Comparison of ENCODE assay signal across 11 cellular contexts in genomic region chr22:50268655-50269113, GRCh38. TPM values are rescaled to one million over a fixed set of nuclear protein-coding genes. Genes with fewer than 3 reads are reported as not detected.
DNase-seq lines count a peak whose midpoint lies in the region; ATAC-seq and TF ChIP-seq lines count a peak whose summit lies in the region.
"Had no signal": no experiment of that assay in that cellular context is flagged by ENCODE, and none has a peak within 500 bp of the region (broad histone marks: within the 10 kb centered on the region; RNA-seq: fewer than 3 reads in every experiment).

No MANE protein-coding gene starts in this region.

- peaks cover 8 to 22% (median 22%) of the 10 kb centered on the region in 3 donors for H3K4me1 Mint-ChIP-seq in naive B cell

- H3K27ac ChIP-seq in lower lobe of right lung (no peak overlapping the region), osteoblast (ENCODE audit: low read depth, low read length) (no peak overlapping the region)
- H3K27ac ChIP-seq: thoracic aorta had no signal

- H3K4me3 ChIP-seq in lower lobe of right lung: no peak overlapping the region
- no peak overlapping the region for H3K4me3 ChIP-seq in osteoblast (ENCODE audit: insufficient read depth, low read length)

- H3K36me3 ChIP-seq in lower lobe of right lung: peaks cover 6% of the 10 kb centered on the region
- peaks cover 5% of the 10 kb centered on the region for H3K36me3 ChIP-seq in osteoblast (ENCODE audit: insufficient read depth, low read length)
- H3K36me3 ChIP-seq: thoracic aorta had no signal

- no peaks in the 10 kb centered on the region for H3K79me2 ChIP-seq in osteoblast (ENCODE audit: insufficient read depth, low read length)

- intact Hi-C loops in lower lobe of right lung (cut with DNase I): no loop called here

- H3K27me3 Mint-ChIP-seq in naive B cell: peaks cover 0 to 30% (median 1%) of the 10 kb centered on the region in 3 donors
- H3K27me3 Mint-ChIP-seq: natural killer cell treated with Interleukin-12 subunit alpha and Interleukin-12 subunit beta and Interleukin-15 and Interleukin-18, amount 100 ng/mL, for 72 hours had no signal

- peaks cover 5% of the 10 kb centered on the region for H3K27me3 ChIP-seq in lower lobe of right lung (ENCODE audit: low read depth)
- H3K27me3 ChIP-seq in osteoblast (ENCODE audit: insufficient read depth, low read length): no peaks in the 10 kb centered on the region

- DNase-seq in DMS79 treated with DMSO at 0.1 percent for 48 hours (lab: John Stamatoyannopoulos, UW) (peak; percentile 27), DMS79 (lab: John Stamatoyannopoulos, UW) (no peak), DMS53 treated with DMSO at 0.1 percent for 48 hours (lab: John Stamatoyannopoulos, UW; ENCODE audit: unreplicated experiment) (peak; percentile 33), anterior cingulate cortex (lab: John Stamatoyannopoulos, UW) (peak in 31 of 58 donors; percentile 12 to 70 (median 38)), naive B cell (no peak), lower lobe of right lung (no peak), osteoblast (ENCODE audit: insufficient read length, low spot score, missing footprints) (no peak), NCI-H187 (lab: John Stamatoyannopoulos, UW) (no peak)
- DNase-seq: stimulated activated CD4-positive, alpha-beta T cell treated with anti-CD3 and anti-CD28 coated beads, Interleukin-2, amount 100 ng/mL, for 24 hours had no signal

- peak overlapping the region in 7 of 8 donors; percentile 30 to 86 (median 47) for H3K4me3 Mint-ChIP-seq in naive B cell

- no peak overlapping the region for H2AFZ ChIP-seq in osteoblast (ENCODE audit: low read length)

- TF ChIP-seq CTCF in lower lobe of right lung (IDR thresholded peaks at IDR 0.05) (no peak), osteoblast (IDR thresholded peaks at IDR 0.05; ENCODE audit: extremely low read depth, low read depth, low read length) (no peak)

- no peak overlapping the region for H3K4me2 ChIP-seq in osteoblast (ENCODE audit: insufficient read depth, low read length)

- H3K9me3 ChIP-seq in lower lobe of right lung (no peaks in the 10 kb centered on the region), osteoblast (ENCODE audit: low read depth, low read length) (no peaks in the 10 kb centered on the region)
- H3K9me3 ChIP-seq: thoracic aorta had no signal

- H3K4me1 ChIP-seq in lower lobe of right lung (peaks cover 45% of the 10 kb centered on the region), osteoblast (ENCODE audit: insufficient read depth, low read length) (peaks cover 11% of the 10 kb centered on the region)

- no peak for ATAC-seq in naive B cell (ENCODE audit: low read depth in 2 of 2)
- no peak for ATAC-seq in lower lobe of right lung
- ATAC-seq: natural killer cell treated with Interleukin-12 subunit alpha and Interleukin-12 subunit beta and Interleukin-15 and Interleukin-18, amount 100 ng/mL, for 72 hours had no signal

- no peaks in the 10 kb centered on the region for H3K36me3 Mint-ChIP-seq in naive B cell
- H3K36me3 Mint-ChIP-seq: natural killer cell treated with Interleukin-12 subunit alpha and Interleukin-12 subunit beta and Interleukin-15 and Interleukin-18, amount 100 ng/mL, for 72 hours had no signal

- H4K20me1 ChIP-seq in osteoblast (ENCODE audit: insufficient read depth, low read length): peaks cover 18% of the 10 kb centered on the region

- H3K9me3 Mint-ChIP-seq in naive B cell: no peaks in the 10 kb centered on the region
- H3K9me3 Mint-ChIP-seq: natural killer cell treated with Interleukin-12 subunit alpha and Interleukin-12 subunit beta and Interleukin-15 and Interleukin-18, amount 100 ng/mL, for 72 hours had no signal

- peak overlapping the region in 1 of 6 donors; percentile 4 for H3K27ac Mint-ChIP-seq in naive B cell
- H3K27ac Mint-ChIP-seq: natural killer cell treated with Interleukin-12 subunit alpha and Interleukin-12 subunit beta and Interleukin-15 and Interleukin-18, amount 100 ng/mL, for 72 hours had no signal

RNA-seq across cellular contexts. Expression of gene MAPK11, which starts 1.5 kb away (rescaled TPM):
- under 1 TPM in 3 of 6 donors, not detected in 3; 0.17 to 0.21 (median 0.19) TPM for polyA plus RNA-seq in naive B cell (ENCODE audit: low read depth in 6 of 6)
- total RNA-seq in lower lobe of right lung (13.1 TPM), osteoblast (2.9 and 6.2 TPM in 2 replicates)

RNA-seq across cellular contexts. Expression of gene MAPK12, which starts 7.2 kb away (rescaled TPM):
- polyA plus RNA-seq in naive B cell (ENCODE audit: low read depth in 6 of 6): under 1 TPM in 5 of 6 donors, not detected in 1; 0.04 to 0.19 (median 0.09) TPM
- total RNA-seq in lower lobe of right lung: 11.9 TPM
- total RNA-seq in osteoblast: 24.8 and 34.0 TPM in 2 replicates

RNA-seq across cellular contexts. Expression of gene HDAC10, which starts 17.6 kb away (rescaled TPM):
- 1 to 10 TPM; 4.6 to 8.2 (median 6.3) TPM for polyA plus RNA-seq in naive B cell (ENCODE audit: low read depth in 6 of 6)
- total RNA-seq in lower lobe of right lung (47.9 TPM), osteoblast (19.2 and 20.6 TPM in 2 replicates)

RNA-seq across cellular contexts. Expression of gene TUBGCP6, which starts 23.9 kb away (rescaled TPM):
- 10 to 100 TPM; 11.6 to 23.2 (median 14.2) TPM for polyA plus RNA-seq in naive B cell (ENCODE audit: low read depth in 6 of 6)
- total RNA-seq in lower lobe of right lung: 48.5 TPM
- 26.5 and 28.2 TPM in 2 replicates for total RNA-seq in osteoblast

RNA-seq across cellular contexts. Expression of gene PLXNB2, which starts 38.8 kb away (rescaled TPM):
- 1 to 10 TPM in 2 of 6 donors, under 1 TPM in 3, not detected in 1; 0.46 to 1.1 (median 0.66) TPM for polyA plus RNA-seq in naive B cell (ENCODE audit: low read depth in 6 of 6)
- total RNA-seq in lower lobe of right lung (256 TPM), osteoblast (166 and 209 TPM in 2 replicates)

Comparison
In these comparisons a context has a peak if more than half of its experiments do, and no peak if none do; other contexts are left out.
1. DNase-seq: peak in DMS79 treated with DMSO at 0.1 percent for 48 hours (single experiment), DMS53 treated with DMSO at 0.1 percent for 48 hours (single experiment) and anterior cingulate cortex (31 of 58); none in DMS79 (single experiment), naive B cell (single experiment), lower lobe of right lung (single experiment), osteoblast (single experiment) and NCI-H187 (0 of 2).